Comparison of ENCODE assay signal across 8 cellular contexts in genomic region chr15:71532994-71533393, GRCh38.
DNase-seq lines count a peak whose midpoint lies in the region; ATAC-seq lines count a peak whose summit lies in the region.

No MANE protein-coding gene starts in this region.

- no peak overlapping the region for H3K4me3 Mint-ChIP-seq in activated CD4-positive, alpha-beta T cell treated with anti-CD3 and anti-CD28 coated beads, Interleukin-2, amount 10 ng/mL, durations not matched to agents 24 days and 14 days

- no peaks in the 10 kb centered on the region for H3K4me1 Mint-ChIP-seq in activated CD4-positive, alpha-beta T cell treated with anti-CD3 and anti-CD28 coated beads, Interleukin-2, amount 10 ng/mL, durations not matched to agents 24 days and 14 days

- intact Hi-C loops in activated CD4-positive, alpha-beta T cell treated with anti-CD3 and anti-CD28 coated beads, Interleukin-2, amount 10 ng/mL, durations not matched to agents 24 days and 14 days (cut with micrococcal nuclease), result no loop called here
- intact Hi-C loops in sciatic nerve (cut with DNase I), result no loop called here

- peaks cover 10% of the 10 kb centered on the region for H3K27me3 Mint-ChIP-seq in activated CD4-positive, alpha-beta T cell treated with anti-CD3 and anti-CD28 coated beads, Interleukin-2, amount 10 ng/mL, durations not matched to agents 24 days and 14 days

- H3K36me3 Mint-ChIP-seq in activated CD4-positive, alpha-beta T cell treated with anti-CD3 and anti-CD28 coated beads, Interleukin-2, amount 10 ng/mL, durations not matched to agents 24 days and 14 days (ENCODE audit: low read depth), result no peaks in the 10 kb centered on the region

- no peak overlapping the region for H3K27ac Mint-ChIP-seq in activated CD4-positive, alpha-beta T cell treated with anti-CD3 and anti-CD28 coated beads, Interleukin-2, amount 10 ng/mL, durations not matched to agents 24 days and 14 days

- H3K9me3 Mint-ChIP-seq in activated CD4-positive, alpha-beta T cell treated with anti-CD3 and anti-CD28 coated beads, Interleukin-2, amount 10 ng/mL, durations not matched to agents 24 days and 14 days, result no peaks in the 10 kb centered on the region

- ATAC-seq in sciatic nerve, result peak; percentile 65
- no peak for ATAC-seq in GM18511 (IDR thresholded peaks at IDR 0.05; ENCODE audit: unreplicated experiment)
- no peak for ATAC-seq in HG02885 (IDR thresholded peaks at IDR 0.05; ENCODE audit: poor library complexity, unreplicated experiment)

- DNase-seq in activated CD4-positive, alpha-beta T cell treated with anti-CD3 and anti-CD28 coated beads, Interleukin-2, amount 10 ng/mL, durations not matched to agents 24 days and 14 days, result peak; percentile 58
- DNase-seq in activated CD4-positive, alpha-beta T cell treated with anti-CD3 and anti-CD28 coated beads, Interleukin-2, amount 50 U/mL, for 1 hour, result no peak
- DNase-seq in NCI-H460 (ENCODE audit: extremely low read depth, low read depth) (peak; percentile 6), dermis blood vessel endothelial cell (peak; percentile 37), sciatic nerve (ENCODE audit: low spot score) (no peak), germinal center (ENCODE audit: low spot score) (no peak)

Comparison
In these comparisons a context has a peak if more than half of its experiments do, and no peak if none do; other contexts are left out.
1. DNase-seq: peak in activated CD4-positive, alpha-beta T cell treated with anti-CD3 and anti-CD28 coated beads, Interleukin-2, amount 10 ng/mL, durations not matched to agents 24 days and 14 days (single experiment), NCI-H460 (single experiment) and dermis blood vessel endothelial cell (single experiment); none in activated CD4-positive, alpha-beta T cell treated with anti-CD3 and anti-CD28 coated beads, Interleukin-2, amount 50 U/mL, for 1 hour (single experiment), sciatic nerve (single experiment) and germinal center (single experiment).